ENCODE assay signal across 16 cellular contexts in genomic region chr1:16430598-16430997, GRCh38. TPM values are rescaled to one million over a fixed set of nuclear protein-coding genes. Genes with fewer than 3 reads are reported as not detected.
DNase-seq lines count a peak whose midpoint lies in the region; ATAC-seq and TF ChIP-seq lines count a peak whose summit lies in the region.
"Had no signal": no experiment of that assay in that cellular context is flagged by ENCODE, and none has a peak within 500 bp of the region (broad histone marks: within the 10 kb centered on the region; RNA-seq: fewer than 3 reads in every experiment).

No MANE protein-coding gene starts in this region.

- WGBS in heart right ventricle, 2 donors: 81 to 86% methylated on average over 3 of the region's 3 CpGs

- H3K4me3 ChIP-seq in fibroblast of pulmonary artery (replicated peaks; ENCODE audit: low read depth, low read length) (no peak overlapping the region), Peyer's patch (no peak overlapping the region), heart right ventricle (no peak overlapping the region)
- H3K4me3 ChIP-seq: lung had no signal

- H3K27me3 ChIP-seq in Peyer's patch: no peaks in the 10 kb centered on the region
- H3K27me3 ChIP-seq in heart right ventricle: no peaks in the 10 kb centered on the region
- H3K27me3 ChIP-seq: neutrophil had no signal

- TF ChIP-seq CTCF in fibroblast of pulmonary artery (IDR thresholded peaks at IDR 0.05; ENCODE audit: low read length, missing control alignments) (no peak), Peyer's patch (IDR thresholded peaks at IDR 0.05) (no peak), heart right ventricle (IDR thresholded peaks at IDR 0.05) (no peak)

- H3K9me3 ChIP-seq in Peyer's patch: no peaks in the 10 kb centered on the region
- no peaks in the 10 kb centered on the region for H3K9me3 ChIP-seq in heart right ventricle
- H3K9me3 ChIP-seq: neutrophil had no signal

- no peak for TF ChIP-seq POLR2A in Peyer's patch (IDR thresholded peaks at IDR 0.05)

- intact Hi-C loops in heart right ventricle (cut with DNase I): loop anchor here in 1 of 10 donors (10.0 kb wide), 1 partner anchor 46 kb away; no protein-coding TSS in a partner anchor

- H3K27ac ChIP-seq in Peyer's patch (no peak overlapping the region), heart right ventricle (no peak overlapping the region)
- H3K27ac ChIP-seq: neutrophil, VCaP had no signal

- H3K4me1 ChIP-seq in Peyer's patch: peaks cover 0 to 5% (median 0%) of the 10 kb centered on the region in 4 donors
- H3K4me1 ChIP-seq in heart right ventricle: peaks cover 0 to 11% (median 0%) of the 10 kb centered on the region in 9 donors

- ATAC-seq in HG02588 (IDR thresholded peaks at IDR 0.05; ENCODE audit: unreplicated experiment): no peak
- ATAC-seq in heart right ventricle: no peak

- DNase-seq in Daoy (ENCODE audit: low read depth) (peak; percentile 33), HT1080 (ENCODE audit: low read depth) (peak; percentile 65), RPMI7951 (ENCODE audit: low read depth) (peak; percentile 65), fibroblast of pulmonary artery (ENCODE audit: low read depth) (peak; percentile 14), UCSD-AML1 (lab: John Stamatoyannopoulos, UW; ENCODE audit: unreplicated experiment) (no peak), Peyer's patch (no peak), heart right ventricle (no peak)
- DNase-seq: activated naive CD4-positive, alpha-beta T cell treated with anti-CD3 and anti-CD28 coated beads for 36 hours; caudate nucleus; CD8-positive, alpha-beta memory T cell; NCI-H345 had no signal

- H3K36me3 ChIP-seq in Peyer's patch: no peaks in the 10 kb centered on the region
- H3K36me3 ChIP-seq in heart right ventricle: no peaks in the 10 kb centered on the region
- H3K36me3 ChIP-seq: neutrophil had no signal

RNA-seq across cellular contexts. Expression of gene SPATA21, which starts 6.6 kb away (rescaled TPM):
- total RNA-seq in Daoy (2014; rRNA removed; shearing (Covaris generic)): not detected in 2 replicates
- total RNA-seq in HT1080 (2014; rRNA removed; shearing (Covaris generic)): not detected in 2 replicates
- polyA plus RNA-seq in HT1080 (2015; cell fraction: cytosol; rRNA removed): not detected in 2 replicates
- not detected in 2 replicates for polyA plus RNA-seq in HT1080 (2015; cell fraction: nucleus; rRNA removed)
- total RNA-seq in RPMI7951 (2014; rRNA removed; shearing (Covaris generic)): not detected in 2 replicates
- total RNA-seq in Peyer's patch (not detected), heart right ventricle (not detected)
- polyA plus RNA-seq in heart right ventricle: under 1 TPM; 0.15 to 0.20 TPM
- total RNA-seq: activated naive CD4-positive, alpha-beta T cell treated with anti-CD3 and anti-CD28 coated beads for 36 hours; CD8-positive, alpha-beta memory T cell; endothelial cell of umbilical vein; lung had no signal
- polyA plus RNA-seq: CD8-positive, alpha-beta memory T cell; endothelial cell of umbilical vein had no signal

RNA-seq across cellular contexts. Expression of gene NECAP2, which starts 9.9 kb away (rescaled TPM):
- total RNA-seq in Daoy (2014; rRNA removed; shearing (Covaris generic)): 113 and 118 TPM in 2 replicates
- total RNA-seq in HT1080 (2014; rRNA removed; shearing (Covaris generic)): 104 and 117 TPM in 2 replicates
- 62.8 and 66.9 TPM in 2 replicates for polyA plus RNA-seq in HT1080 (2015; cell fraction: cytosol; rRNA removed)
- 72.0 and 77.8 TPM in 2 replicates for polyA plus RNA-seq in HT1080 (2015; cell fraction: nucleus; rRNA removed)
- 88.9 and 102 TPM in 2 replicates for total RNA-seq in RPMI7951 (2014; rRNA removed; shearing (Covaris generic))
- total RNA-seq in Peyer's patch (10 to 100 TPM; 32.1 to 53.1 (median 38.6) TPM), heart right ventricle (10 to 100 TPM in 8 of 10 donors, 1 to 10 TPM in 2; 7.9 to 34.0 (median 11.7) TPM)
- polyA plus RNA-seq in heart right ventricle: 10 to 100 TPM; 17.4 to 18.7 TPM

Comparison
In these comparisons a context has a peak if more than half of its experiments do, and no peak if none do; other contexts are left out.
1. DNase-seq: peak in Daoy (single experiment), HT1080 (single experiment), RPMI7951 (single experiment) and fibroblast of pulmonary artery (single experiment); none in UCSD-AML1 (single experiment), Peyer's patch (0 of 3) and heart right ventricle (0 of 2).